20 cellular contexts compared by ENCODE assay signal in genomic region chr2:45845058-45845457, GRCh38.
DNase-seq lines count a peak whose midpoint lies in the region; ATAC-seq and TF ChIP-seq lines count a peak whose summit lies in the region.
"Had no signal": no experiment of that assay in that cellular context is flagged by ENCODE, and none has a peak within 500 bp of the region (broad histone marks: within the 10 kb centered on the region; RNA-seq: fewer than 3 reads in every experiment).

No MANE protein-coding gene starts in this region.

- H3K4me3 Mint-ChIP-seq in activated T-cell treated with anti-CD3 and anti-CD28 coated beads, Interleukin-2, amount 50 U/mL, for 72 hours = no peak overlapping the region
- peak overlapping the region in 1 of 5 experiments; percentile 40 for H3K4me3 Mint-ChIP-seq in brain
- H3K4me3 Mint-ChIP-seq in stimulated activated naive CD8-positive, alpha-beta T cell treated with anti-CD3 and anti-CD28 coated beads, Interleukin-15, amount 100 ng/mL, for 72 hours = no peak overlapping the region
- H3K4me3 Mint-ChIP-seq: CD8-positive, alpha-beta memory T cell had no signal

- peaks cover 52% of the 10 kb centered on the region for H3K4me1 Mint-ChIP-seq in activated T-cell treated with anti-CD3 and anti-CD28 coated beads, Interleukin-2, amount 50 U/mL, for 72 hours (ENCODE audit: low read depth)
- peaks cover 78% of the 10 kb centered on the region for H3K4me1 Mint-ChIP-seq in brain
- H3K4me1 Mint-ChIP-seq in stimulated activated naive CD8-positive, alpha-beta T cell treated with anti-CD3 and anti-CD28 coated beads, Interleukin-15, amount 100 ng/mL, for 72 hours = peaks cover 47% of the 10 kb centered on the region

- peaks cover 0 to 2% of the 10 kb centered on the region in 2 donors for H3K36me3 Mint-ChIP-seq in activated T-cell treated with anti-CD3 and anti-CD28 coated beads, Interleukin-2, amount 50 U/mL, for 72 hours (ENCODE audit: insufficient read depth in 2 of 2)
- peaks cover 11% of the 10 kb centered on the region for H3K36me3 Mint-ChIP-seq in brain

- H4K20me1 ChIP-seq in MM.1S (ENCODE audit: insufficient read depth, low read length) = no peaks in the 10 kb centered on the region

- H3K27ac Mint-ChIP-seq in activated T-cell treated with anti-CD3 and anti-CD28 coated beads, Interleukin-2, amount 50 U/mL, for 72 hours = no peak overlapping the region
- peak overlapping the region; percentile 28 to 90 (median 55) for H3K27ac Mint-ChIP-seq in brain
- H3K27ac Mint-ChIP-seq in stimulated activated naive CD8-positive, alpha-beta T cell treated with anti-CD3 and anti-CD28 coated beads, Interleukin-15, amount 100 ng/mL, for 72 hours = peak overlapping the region in 1 of 2 donors; percentile 54

- H3K79me2 ChIP-seq in MM.1S (ENCODE audit: low read length) = no peaks in the 10 kb centered on the region

- no peak overlapping the region for H2AFZ ChIP-seq in MM.1S (ENCODE audit: low read length)

- no peak for DNase-seq in activated T-cell treated with anti-CD3 and anti-CD28 coated beads, Interleukin-2, amount 50 U/mL, for 72 hours
- no peak for DNase-seq in activated T-cell treated with anti-CD3 and anti-CD28 coated beads, Interleukin-2, amount 50 U/mL, for 48 hours
- DNase-seq in MM.1S (peak; percentile 82), mucosa of descending colon (no peak), medulla oblongata (ENCODE audit: extremely low spot score) (no peak), NCI-H2196 treated with DMSO at 0.1 percent for 48 hours (lab: John Stamatoyannopoulos, UW; ENCODE audit: unreplicated experiment) (no peak)
- no peak for DNase-seq in stimulated activated naive CD8-positive, alpha-beta T cell treated with anti-CD3 and anti-CD28 coated beads, Interleukin-15, amount 100 ng/mL, for 72 hours
- DNase-seq: activated gamma-delta T cell treated with Interleukin-2 at 50 U/mL for 16 hours; CD8-positive, alpha-beta memory T cell; foreskin melanocyte; IMR-90; left cardiac atrium; NCI-H1105; NCI-H2107; NCI-H774; stimulated activated CD4-positive, alpha-beta T cell treated with anti-CD3 and anti-CD28 coated beads, Interleukin-2, amount 100 ng/mL, for 24 hours; substantia nigra had no signal

- peak overlapping the region; percentile 17; the same call in 1 of the 2 replicates for H3K4me2 ChIP-seq in MM.1S (ENCODE audit: low read depth, low read length)

- peak overlapping the region; percentile 32; the same call in 1 of the 2 replicates for H3K27ac ChIP-seq in MM.1S (ENCODE audit: low read length)
- H3K27ac ChIP-seq: ascending aorta, vagina had no signal

- H3K9me2 ChIP-seq in MM.1S (replicated peaks; ENCODE audit: insufficient read depth, low read length) = no peaks in the 10 kb centered on the region

- H3K9me3 Mint-ChIP-seq in activated T-cell treated with anti-CD3 and anti-CD28 coated beads, Interleukin-2, amount 50 U/mL, for 72 hours = no peaks in the 10 kb centered on the region
- peaks cover 0 to 2% (median 0%) of the 10 kb centered on the region in 5 experiments for H3K9me3 Mint-ChIP-seq in brain
- no peaks in the 10 kb centered on the region for H3K9me3 Mint-ChIP-seq in stimulated activated naive CD8-positive, alpha-beta T cell treated with anti-CD3 and anti-CD28 coated beads, Interleukin-15, amount 100 ng/mL, for 72 hours
- H3K9me3 Mint-ChIP-seq: CD8-positive, alpha-beta memory T cell had no signal

- H3F3A ChIP-seq in MM.1S (ENCODE audit: insufficient read depth, low read length) = peaks cover 15% of the 10 kb centered on the region

- no peaks in the 10 kb centered on the region for H3K27me3 Mint-ChIP-seq in activated T-cell treated with anti-CD3 and anti-CD28 coated beads, Interleukin-2, amount 50 U/mL, for 72 hours (ENCODE audit: low read depth)
- peaks cover 4% of the 10 kb centered on the region for H3K27me3 Mint-ChIP-seq in brain
- no peaks in the 10 kb centered on the region for H3K27me3 Mint-ChIP-seq in stimulated activated naive CD8-positive, alpha-beta T cell treated with anti-CD3 and anti-CD28 coated beads, Interleukin-15, amount 100 ng/mL, for 72 hours

- intact Hi-C loops in mucosa of descending colon (cut with DNase I, micrococcal nuclease) = no loop called here

- TF ChIP-seq CTCF in MM.1S (IDR thresholded peaks at IDR 0.05; ENCODE audit: low read length) (no peak), brain (conservative IDR thresholded peaks at IDR 0.05) (no peak), mucosa of descending colon (IDR thresholded peaks at IDR 0.05) (no peak)

- H3K9ac ChIP-seq in MM.1S (ENCODE audit: low read length) = no peak overlapping the region

- H3K4me3 ChIP-seq in MM.1S (ENCODE audit: low read length) = no peak overlapping the region
- no peak overlapping the region for H3K4me3 ChIP-seq in mucosa of descending colon
- H3K4me3 ChIP-seq: ascending aorta, vagina had no signal

- H3K4me1 ChIP-seq in MM.1S (ENCODE audit: low read length) = peaks cover 28% of the 10 kb centered on the region
- H3K4me1 ChIP-seq in mucosa of descending colon (ENCODE audit: low read depth) = no peaks in the 10 kb centered on the region

- no peaks in the 10 kb centered on the region for H3K27me3 ChIP-seq in MM.1S (replicated peaks; ENCODE audit: insufficient read depth, low read length)
- H3K27me3 ChIP-seq: ascending aorta, vagina had no signal

- peak; percentile 44 to 57 for ATAC-seq in activated T-cell treated with anti-CD3 and anti-CD28 coated beads, Interleukin-2, amount 50 U/mL, for 72 hours (replicated peaks in 1 of 2)
- ATAC-seq in stimulated activated naive CD8-positive, alpha-beta T cell treated with anti-CD3 and anti-CD28 coated beads, Interleukin-15, amount 100 ng/mL, for 72 hours = peak; percentile 67
- ATAC-seq in mucosa of descending colon = no peak

- H3K36me3 ChIP-seq in MM.1S (replicated peaks; ENCODE audit: insufficient read depth, low read length) (no peaks in the 10 kb centered on the region), mucosa of descending colon (ENCODE audit: low read depth) (no peaks in the 10 kb centered on the region)
- H3K36me3 ChIP-seq: ascending aorta, vagina had no signal

- no peaks in the 10 kb centered on the region for H3K9me3 ChIP-seq in MM.1S (replicated peaks; ENCODE audit: insufficient read depth, low read length)
- no peaks in the 10 kb centered on the region for H3K9me3 ChIP-seq in mucosa of descending colon
- H3K9me3 ChIP-seq: ascending aorta, vagina had no signal
